32 cellular contexts compared by ENCODE assay signal in the genomic region with DNA sequence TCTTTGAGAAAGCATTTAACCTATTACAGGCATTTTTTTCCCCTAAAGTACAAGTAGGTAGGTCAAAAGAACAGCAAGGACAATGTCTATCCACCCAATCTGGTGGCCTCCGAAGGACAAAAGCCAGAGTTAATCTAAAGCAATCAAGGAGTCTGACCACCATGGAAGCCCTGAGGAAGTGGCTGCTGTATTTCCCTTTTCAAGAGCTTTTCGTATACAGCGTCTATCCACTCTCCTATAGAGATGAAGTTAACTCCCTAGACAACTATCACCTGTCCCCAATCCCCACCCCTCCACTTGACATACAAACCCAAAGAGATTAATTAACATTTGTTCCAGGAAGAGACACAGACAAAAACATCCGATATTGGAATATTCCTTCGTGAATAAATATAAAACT.
"Had no signal": no experiment of that assay in that cellular context is flagged by ENCODE, and none has a peak within 500 bp of the region (broad histone marks: within the 10 kb centered on the region; RNA-seq: fewer than 3 reads in every experiment).

No MANE protein-coding gene starts in this region.

- H3K27me3 ChIP-seq: breast epithelium, esophagus muscularis mucosa, foreskin keratinocyte, heart left ventricle, pancreas, testis, transverse colon had no signal

- H3K27ac Mint-ChIP-seq: activated CD4-positive, alpha-beta memory T cell treated with anti-CD3 and anti-CD28 coated beads, Interleukin-2, amount 10 ng/mL, durations not matched to agents 7 days and 5 days; activated CD4-positive, alpha-beta T cell treated with anti-CD3 and anti-CD28 coated beads, Interleukin-2, amount 10 ng/mL, durations not matched to agents 7 days and 5 days; activated naive CD4-positive, alpha-beta T cell treated with anti-CD3 and anti-CD28 coated beads, Interleukin-2, amount 50 U/mL, for 24 hours; activated naive CD8-positive, alpha-beta T cell treated with anti-CD3 and anti-CD28 coated beads, Interleukin-2, amount 50 U/mL, for 24 hours; activated T-cell treated with anti-CD3 and anti-CD28 coated beads, Interleukin-2, amount 50 U/mL, for 24 hours; activated T-helper 17 cell treated with anti-CD3 and anti-CD28 coated beads, Interleukin-2, amount 50 U/mL, for 72 hours; dendritic cell treated with granulocyte-macrophage colony-stimulating factor and Interleukin-4, amounts not matched to agents 40 ng/mL and 50 ng/mL, for 4 days had no signal

- H3K4me3 ChIP-seq: breast epithelium, esophagus muscularis mucosa, heart left ventricle, lower lobe of right lung, pancreas, prostate gland, skin epidermis, testis, transverse colon had no signal

- H3K4me1 ChIP-seq: breast epithelium, lower lobe of right lung, pancreas, prostate gland, testis had no signal

- H3K36me3 Mint-ChIP-seq: activated naive CD4-positive, alpha-beta T cell treated with anti-CD3 and anti-CD28 coated beads, Interleukin-2, amount 50 U/mL, for 24 hours had no signal

- H3K27ac ChIP-seq: breast epithelium, esophagus muscularis mucosa, foreskin keratinocyte, heart left ventricle, lower lobe of right lung, pancreas, prostate gland, testis, transverse colon, WERI-Rb-1 had no signal

- DNase-seq: activated CD4-positive, alpha-beta memory T cell treated with anti-CD3 and anti-CD28 coated beads, Interleukin-2, amount 10 ng/mL, durations not matched to agents 7 days and 5 days; activated CD4-positive, alpha-beta T cell treated with anti-CD3 and anti-CD28 coated beads, Interleukin-2, amount 10 ng/mL, durations not matched to agents 7 days and 5 days; activated CD8-positive, alpha-beta memory T cell treated with anti-CD3 and anti-CD28 coated beads, Interleukin-2, amount 50 U/mL, for 48 hours; activated naive CD8-positive, alpha-beta T cell treated with anti-CD3 and anti-CD28 coated beads, Interleukin-2, amount 50 U/mL, for 24 hours; activated T-cell treated with anti-CD3 and anti-CD28 coated beads, Interleukin-2, amount 50 U/mL, for 24 hours; amygdala; central memory CD4-positive, alpha-beta T cell; foreskin keratinocyte; heart left ventricle; hypothalamus; kidney glomerular epithelial cell; lower lobe of right lung; nucleus accumbens; pancreas; retina; stimulated activated CD4-positive, alpha-beta T cell treated with anti-CD3 and anti-CD28 coated beads, Interleukin-12 subunit alpha, Interleukin-12 subunit beta, amount 100 ng/mL, for 4 hours; stimulated activated CD4-positive, alpha-beta T cell treated with anti-CD3 and anti-CD28 coated beads, Interleukin-4, amount 100 ng/mL, for 1 hour; stimulated activated naive CD8-positive, alpha-beta T cell treated with anti-CD3 and anti-CD28 coated beads, Interleukin-15, Interleukin-2, amounts not matched to agents 100 U/mL and 50 U/mL, for 24 hours; T1000; testis; transverse colon; WERI-Rb-1 had no signal

- H3K9me3 ChIP-seq: breast epithelium, esophagus muscularis mucosa, heart left ventricle, lower lobe of right lung, pancreas, prostate gland, testis, transverse colon had no signal

- H3K36me3 ChIP-seq: breast epithelium, esophagus muscularis mucosa, heart left ventricle, lower lobe of right lung, pancreas, prostate gland, transverse colon, WERI-Rb-1 had no signal

- ATAC-seq: activated CD4-positive, CD25-positive, alpha-beta regulatory T cell treated with anti-CD3 and anti-CD28 coated beads, Interleukin-2, amount 50 U/mL, for 24 hours; activated naive CD8-positive, alpha-beta T cell treated with anti-CD3 and anti-CD28 coated beads, Interleukin-2, amount 50 U/mL, for 24 hours; activated T-helper 17 cell treated with anti-CD3 and anti-CD28 coated beads, Interleukin-2, amount 50 U/mL, for 72 hours; foreskin keratinocyte; heart left ventricle; left lobe of liver; lower lobe of right lung; pancreas; sciatic nerve; stimulated activated naive CD8-positive, alpha-beta T cell treated with anti-CD3 and anti-CD28 coated beads, Interleukin-15, Interleukin-2, amounts not matched to agents 100 U/mL and 50 U/mL, for 24 hours had no signal

- H3K4me3 Mint-ChIP-seq: activated CD4-positive, alpha-beta memory T cell treated with anti-CD3 and anti-CD28 coated beads, Interleukin-2, amount 10 ng/mL, durations not matched to agents 7 days and 5 days; activated CD4-positive, alpha-beta T cell treated with anti-CD3 and anti-CD28 coated beads, Interleukin-2, amount 10 ng/mL, durations not matched to agents 7 days and 5 days; activated naive CD4-positive, alpha-beta T cell treated with anti-CD3 and anti-CD28 coated beads, Interleukin-2, amount 50 U/mL, for 24 hours; activated naive CD8-positive, alpha-beta T cell treated with anti-CD3 and anti-CD28 coated beads, Interleukin-2, amount 50 U/mL, for 24 hours; activated T-cell treated with anti-CD3 and anti-CD28 coated beads, Interleukin-2, amount 50 U/mL, for 24 hours; activated T-helper 17 cell treated with anti-CD3 and anti-CD28 coated beads, Interleukin-2, amount 50 U/mL, for 72 hours; dendritic cell treated with granulocyte-macrophage colony-stimulating factor and Interleukin-4, amounts not matched to agents 40 ng/mL and 50 ng/mL, for 4 days had no signal

- H3K4me1 Mint-ChIP-seq: activated CD4-positive, alpha-beta memory T cell treated with anti-CD3 and anti-CD28 coated beads, Interleukin-2, amount 10 ng/mL, durations not matched to agents 7 days and 5 days; activated CD4-positive, alpha-beta T cell treated with anti-CD3 and anti-CD28 coated beads, Interleukin-2, amount 10 ng/mL, durations not matched to agents 7 days and 5 days; activated naive CD4-positive, alpha-beta T cell treated with anti-CD3 and anti-CD28 coated beads, Interleukin-2, amount 50 U/mL, for 24 hours; activated naive CD8-positive, alpha-beta T cell treated with anti-CD3 and anti-CD28 coated beads, Interleukin-2, amount 50 U/mL, for 24 hours; activated T-helper 17 cell treated with anti-CD3 and anti-CD28 coated beads, Interleukin-2, amount 50 U/mL, for 72 hours had no signal

- H3K27me3 Mint-ChIP-seq: activated naive CD8-positive, alpha-beta T cell treated with anti-CD3 and anti-CD28 coated beads, Interleukin-2, amount 50 U/mL, for 24 hours; activated T-cell treated with anti-CD3 and anti-CD28 coated beads, Interleukin-2, amount 50 U/mL, for 24 hours; dendritic cell treated with granulocyte-macrophage colony-stimulating factor and Interleukin-4, amounts not matched to agents 40 ng/mL and 50 ng/mL, for 4 days had no signal

- H3K9me3 Mint-ChIP-seq: activated CD4-positive, alpha-beta memory T cell treated with anti-CD3 and anti-CD28 coated beads, Interleukin-2, amount 10 ng/mL, durations not matched to agents 7 days and 5 days; activated CD4-positive, alpha-beta T cell treated with anti-CD3 and anti-CD28 coated beads, Interleukin-2, amount 10 ng/mL, durations not matched to agents 7 days and 5 days; activated naive CD4-positive, alpha-beta T cell treated with anti-CD3 and anti-CD28 coated beads, Interleukin-2, amount 50 U/mL, for 24 hours; activated naive CD8-positive, alpha-beta T cell treated with anti-CD3 and anti-CD28 coated beads, Interleukin-2, amount 50 U/mL, for 24 hours; activated T-cell treated with anti-CD3 and anti-CD28 coated beads, Interleukin-2, amount 50 U/mL, for 24 hours; activated T-helper 17 cell treated with anti-CD3 and anti-CD28 coated beads, Interleukin-2, amount 50 U/mL, for 72 hours; dendritic cell treated with granulocyte-macrophage colony-stimulating factor and Interleukin-4, amounts not matched to agents 40 ng/mL and 50 ng/mL, for 4 days had no signal
